26 cellular contexts compared by ENCODE assay signal in the genomic region with DNA sequence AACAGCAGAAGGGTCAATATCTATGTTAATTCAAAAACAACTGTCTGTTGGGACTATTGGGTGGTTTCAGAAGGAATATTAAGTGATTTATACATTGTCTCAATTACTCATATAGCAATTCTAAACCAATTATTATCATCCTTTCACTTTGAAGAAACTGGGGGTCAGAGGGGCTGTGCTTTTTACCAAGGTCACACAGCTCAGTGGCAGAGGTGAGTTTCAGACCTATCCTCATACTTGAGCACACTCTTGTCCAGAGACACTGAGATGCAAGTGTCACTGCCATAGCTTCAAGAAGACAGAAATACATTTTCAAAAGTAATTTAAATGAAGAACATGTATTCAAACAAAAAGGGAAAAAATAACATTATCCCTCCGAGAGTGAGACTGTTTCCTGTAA.
"Had no signal": no experiment of that assay in that cellular context is flagged by ENCODE, and none has a peak within 500 bp of the region (broad histone marks: within the 10 kb centered on the region; RNA-seq: fewer than 3 reads in every experiment).

No MANE protein-coding gene starts in this region.

- H3K4me2 ChIP-seq: smooth muscle cell had no signal

- H3K4me3 Mint-ChIP-seq: immature natural killer cell; mesothelial cell of epicardium; natural killer cell; nephron progenitor cell; stimulated activated memory B cell treated with anti-CD40 and anti-IgM and Interleukin-4, amounts not matched to agents 10 μg/mL and 1 μg/mL and 100 μg/mL, for 72 hours; stimulated activated naive CD8-positive, alpha-beta T cell treated with anti-CD3 and anti-CD28 coated beads, Interleukin-15, amount 100 ng/mL, for 72 hours had no signal

- H3K9me3 Mint-ChIP-seq: mesothelial cell of epicardium; nephron progenitor cell; stimulated activated memory B cell treated with anti-CD40 and anti-IgM and Interleukin-4, amounts not matched to agents 10 μg/mL and 1 μg/mL and 100 μg/mL, for 72 hours; stimulated activated naive CD8-positive, alpha-beta T cell treated with anti-CD3 and anti-CD28 coated beads, Interleukin-15, amount 100 ng/mL, for 72 hours had no signal

- H3K4me3 ChIP-seq: left ventricle myocardium inferior, lung, ovary, right atrium auricular region, right lobe of liver, smooth muscle cell, transverse colon, upper lobe of left lung, vagina had no signal

- ATAC-seq: natural killer cell; stimulated activated memory B cell treated with anti-CD40 and anti-IgM and Interleukin-4, amounts not matched to agents 10 μg/mL and 1 μg/mL and 100 μg/mL, for 72 hours; stimulated activated naive CD8-positive, alpha-beta T cell treated with anti-CD3 and anti-CD28 coated beads, Interleukin-15, amount 100 ng/mL, for 72 hours had no signal

- H3K36me3 ChIP-seq: left ventricle myocardium inferior, ovary, right atrium auricular region, right lobe of liver, transverse colon, upper lobe of left lung, vagina had no signal

- H3K27ac ChIP-seq: left ventricle myocardium inferior, ovary, right atrium auricular region, right lobe of liver, transverse colon, upper lobe of left lung, vagina had no signal

- DNase-seq: hypothalamus; immature natural killer cell; left ventricle myocardium inferior; mesendoderm; naive B cell; natural killer cell; nephron progenitor cell; ovary; right lobe of liver; stimulated activated CD4-positive, alpha-beta T cell treated with anti-CD3 and anti-CD28 coated beads, Interleukin-1b, Interleukin-23, amount 100 ng/mL, for 48 hours; stimulated activated CD4-positive, alpha-beta T cell treated with anti-CD3 and anti-CD28 coated beads, Interleukin-2, amount 100 ng/mL, for 48 hours; stimulated activated CD4-positive, alpha-beta T cell treated with anti-CD3 and anti-CD28 coated beads, Interleukin-4, amount 100 ng/mL, for 4 hours; stimulated activated CD8-positive, alpha-beta memory T cell treated with anti-CD3 and anti-CD28 coated beads, Interleukin-4, amount 100 ng/mL, for 48 hours; stimulated activated naive CD4-positive, alpha-beta T cell treated with Interleukin-2 at 50 U/mL for 16 hours; stimulated activated naive CD8-positive, alpha-beta T cell treated with anti-CD3 and anti-CD28 coated beads, Interleukin-15, amount 100 ng/mL, for 72 hours; substantia nigra; transverse colon; upper lobe of left lung had no signal

- H3K27ac Mint-ChIP-seq: immature natural killer cell; natural killer cell; progenitor cell of endocrine pancreas; stimulated activated memory B cell treated with anti-CD40 and anti-IgM and Interleukin-4, amounts not matched to agents 10 μg/mL and 1 μg/mL and 100 μg/mL, for 72 hours; stimulated activated naive CD8-positive, alpha-beta T cell treated with anti-CD3 and anti-CD28 coated beads, Interleukin-15, amount 100 ng/mL, for 72 hours had no signal

- H3K27me3 ChIP-seq: ovary, right atrium auricular region, right lobe of liver, transverse colon, upper lobe of left lung, vagina had no signal

- H3K4me1 Mint-ChIP-seq: immature natural killer cell; natural killer cell; nephron progenitor cell; stimulated activated memory B cell treated with anti-CD40 and anti-IgM and Interleukin-4, amounts not matched to agents 10 μg/mL and 1 μg/mL and 100 μg/mL, for 72 hours; stimulated activated naive CD8-positive, alpha-beta T cell treated with anti-CD3 and anti-CD28 coated beads, Interleukin-15, amount 100 ng/mL, for 72 hours had no signal

- H3K4me1 ChIP-seq: left ventricle myocardium inferior, right atrium auricular region, transverse colon, upper lobe of left lung, vagina had no signal

- H3K36me3 Mint-ChIP-seq: immature natural killer cell; mesothelial cell of epicardium; naive B cell; natural killer cell; stimulated activated memory B cell treated with anti-CD40 and anti-IgM and Interleukin-4, amounts not matched to agents 10 μg/mL and 1 μg/mL and 100 μg/mL, for 72 hours had no signal

- FAIRE-seq: islet of Langerhans had no signal

- H3K27me3 Mint-ChIP-seq: naive B cell; progenitor cell of endocrine pancreas; stimulated activated memory B cell treated with anti-CD40 and anti-IgM and Interleukin-4, amounts not matched to agents 10 μg/mL and 1 μg/mL and 100 μg/mL, for 72 hours had no signal

- H3K9me3 ChIP-seq: left ventricle myocardium inferior, ovary, right atrium auricular region, right lobe of liver, transverse colon, upper lobe of left lung, vagina had no signal
